In the genomic region with DNA sequence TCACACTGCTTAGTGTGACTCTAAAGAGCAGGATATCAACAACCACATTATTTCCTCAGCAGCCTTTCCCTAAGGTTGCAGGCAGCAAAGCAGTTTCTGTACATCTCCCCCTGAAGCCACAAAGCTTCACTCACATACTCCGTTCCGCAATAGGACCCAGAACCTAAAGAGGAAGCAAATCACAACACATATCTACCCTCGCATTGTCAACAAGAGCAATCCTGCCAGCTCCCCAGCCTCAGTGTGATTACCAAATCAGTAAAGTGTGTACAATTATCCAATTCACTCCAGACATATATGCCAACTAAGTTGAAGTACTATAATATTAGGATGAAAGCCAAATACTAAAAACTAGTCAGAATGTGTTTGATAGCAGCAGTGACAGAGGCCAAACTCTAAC, we compare ENCODE assay signal across 12 cellular contexts.
"Had no signal": no experiment of that assay in that cellular context is flagged by ENCODE, and none has a peak within 500 bp of the region (broad histone marks: within the 10 kb centered on the region; RNA-seq: fewer than 3 reads in every experiment).

No MANE protein-coding gene starts in this region.

- ATAC-seq: activated CD8-positive, alpha-beta T cell treated with anti-CD3 and anti-CD28 coated beads for 36 hours; body of pancreas; heart left ventricle; naive thymus-derived CD8-positive, alpha-beta T cell; right lobe of liver had no signal

- DNase-seq: activated CD4-positive, alpha-beta T cell treated with anti-CD3 and anti-CD28 coated beads, Interleukin-2, amount 10 ng/mL, durations not matched to agents 7 days and 5 days; activated CD4-positive, CD25-positive, alpha-beta regulatory T cell treated with anti-CD3 and anti-CD28 coated beads, Interleukin-2, amount 50 U/mL, for 72 hours; activated CD8-positive, alpha-beta T cell treated with anti-CD3 and anti-CD28 coated beads for 36 hours; activated gamma-delta T cell treated with Interleukin-2 at 50 U/mL for 16 hours; anterior cingulate cortex; body of pancreas; heart left ventricle; naive thymus-derived CD8-positive, alpha-beta T cell; right lobe of liver; stimulated activated CD4-positive, alpha-beta T cell treated with anti-CD3 and anti-CD28 coated beads, Interleukin-1b, Interleukin-23, amount 100 ng/mL, for 48 hours; tibial artery; WERI-Rb-1 had no signal
